ENCODE assay signal across 7 cellular contexts in genomic region chr1:153679337-153680119, GRCh38. TPM values are rescaled to one million over a fixed set of nuclear protein-coding genes. Genes with fewer than 3 reads are reported as not detected.
DNase-seq lines count a peak whose midpoint lies in the region; ATAC-seq and TF ChIP-seq lines count a peak whose summit lies in the region.
"Had no signal": no experiment of that assay in that cellular context is flagged by ENCODE, and none has a peak within 500 bp of the region (broad histone marks: within the 10 kb centered on the region; RNA-seq: fewer than 3 reads in every experiment).

No MANE protein-coding gene starts in this region.

- no peak for ATAC-seq in HG02973 (IDR thresholded peaks at IDR 0.05; ENCODE audit: unreplicated experiment)

- CTCF ChIA-PET in MCF 10A (lab: Yijun Ruan, JAX): interaction anchor here (1.0 to 14.1 kb wide), 6 partner anchors 9 to 307 kb away, joined by 3 to 273 read pairs (median 4); no protein-coding TSS in a partner anchor

- no peak for TF ChIP-seq EP300 in neural cell (conservative IDR thresholded peaks at IDR 0.05; ENCODE audit: poor library complexity, severe bottlenecking)

- H3K9me3 Mint-ChIP-seq in MCF 10A (ENCODE audit: unreplicated experiment): no peaks in the 10 kb centered on the region

- intact Hi-C loops in MCF 10A (cut with micrococcal nuclease): no loop called here

- no peaks in the 10 kb centered on the region for H3K9me3 ChIP-seq in neural cell (ENCODE audit: low read length)

- H3K27me3 Mint-ChIP-seq in MCF 10A (ENCODE audit: insufficient read depth, unreplicated experiment): peaks cover 41% of the 10 kb centered on the region

- TF ChIP-seq CTCF in MCF 10A (IDR thresholded peaks at IDR 0.05; ENCODE audit: unreplicated experiment) (no peak), neural cell (IDR thresholded peaks at IDR 0.05; ENCODE audit: poor library complexity, severe bottlenecking) (peak; percentile 56)

- POLR2A ChIA-PET in MCF 10A (lab: Yijun Ruan, JAX): interaction anchor here (0.9 kb wide), 1 partner anchor 49 kb away, joined by 3 read pairs; no protein-coding TSS in a partner anchor

- DNase-seq in NCI-H2227 (lab: John Stamatoyannopoulos, UW; ENCODE audit: unreplicated experiment): peak; percentile 34
- no peak for DNase-seq in MCF 10A (ENCODE audit: unreplicated experiment)
- no peak for DNase-seq in NCI-H446 (lab: John Stamatoyannopoulos, UW)
- no peak for DNase-seq in SW 1271 (lab: John Stamatoyannopoulos, UW)

- no peaks in the 10 kb centered on the region for H3F3A ChIP-seq in neural cell (ENCODE audit: insufficient read depth, low read length, poor library complexity, severe bottlenecking)

- peak overlapping the region; percentile 14 for H3K4me2 ChIP-seq in neural cell (ENCODE audit: low read length)

- peaks cover 50% of the 10 kb centered on the region for H3K27me3 ChIP-seq in neural cell (ENCODE audit: insufficient read depth, low read depth, low read length)

- no peaks in the 10 kb centered on the region for H3K9me2 ChIP-seq in neural cell (ENCODE audit: insufficient read depth, low read length)

- H3K4me1 Mint-ChIP-seq in MCF 10A (ENCODE audit: insufficient read depth, unreplicated experiment): peaks cover 15% of the 10 kb centered on the region

- H3K4me3 ChIP-seq in neural cell (ENCODE audit: low read length): peak overlapping the region; percentile 79

- peak overlapping the region; percentile 51 for H3K9ac ChIP-seq in neural cell (ENCODE audit: low read length)

- peak overlapping the region; percentile 52 for H3K4me3 Mint-ChIP-seq in MCF 10A (ENCODE audit: unreplicated experiment)

- H3K27ac ChIP-seq in neural cell (ENCODE audit: low read length): no peak overlapping the region

- no peaks in the 10 kb centered on the region for H3K79me2 ChIP-seq in neural cell (replicated peaks; ENCODE audit: insufficient read depth, low read length)

- no TSS peak for BruUV-seq in MCF 10A (replicated peaks; lab: Mats Ljungman, UMichigan)

- H3K27ac Mint-ChIP-seq in MCF 10A (ENCODE audit: low read depth, unreplicated experiment): no peak overlapping the region

- peak overlapping the region; percentile 35 for H2AFZ ChIP-seq in neural cell (ENCODE audit: low read depth, low read length)

- H4K20me1 ChIP-seq in neural cell (ENCODE audit: insufficient read depth): no peaks in the 10 kb centered on the region

- no peaks in the 10 kb centered on the region for H3K36me3 Mint-ChIP-seq in MCF 10A (ENCODE audit: insufficient read depth, unreplicated experiment)

- no peaks in the 10 kb centered on the region for H3K36me3 ChIP-seq in neural cell (ENCODE audit: insufficient read depth, low read length)

- TF ChIP-seq RAD21 in neural cell (conservative IDR thresholded peaks at IDR 0.05): no peak

TF ChIP-seq in neural cell, 6 proteins besides CTCF, POLR2A, EP300 and RAD21:
- TF ChIP-seq TAF1 (IDR thresholded peaks at IDR 0.05; ENCODE audit: low read depth): no peak
- no peak for TF ChIP-seq POLR2AphosphoS5 (IDR thresholded peaks at IDR 0.05)
- no peak for TF ChIP-seq REST (IDR thresholded peaks at IDR 0.05; ENCODE audit: borderline replicate concordance)
- TF ChIP-seq SMC3 (conservative IDR thresholded peaks at IDR 0.05; ENCODE audit: poor library complexity): no peak
- no peak for TF ChIP-seq EZH2 (IDR thresholded peaks at IDR 0.05; ENCODE audit: borderline replicate concordance, insufficient read depth, low read length, poor library complexity, severe bottlenecking)
- no peak for TF ChIP-seq MXI1 (conservative IDR thresholded peaks at IDR 0.05; ENCODE audit: poor library complexity, severe bottlenecking)
TF ChIP-seq in neural cell: peak in this region for 0.

RNA-seq across cellular contexts. Expression of gene NPR1, which starts 1.0 kb away (rescaled TPM):
- not detected in 2 replicates for total RNA-seq in MCF 10A (2022)
- polyA plus RNA-seq in neural cell: 0.18 and 0.45 TPM in 2 replicates
- 0.46 and 0.73 TPM in 2 replicates for polyA minus RNA-seq in neural cell
- total RNA-seq: activated CD8-positive, alpha-beta memory T cell treated with anti-CD3 and anti-CD28 coated beads for 36 hours had no signal

RNA-seq across cellular contexts. Expression of gene ILF2, which starts 8.7 kb away (rescaled TPM):
- 348 and 374 TPM in 2 replicates for total RNA-seq in MCF 10A (2022)
- polyA plus RNA-seq in neural cell: 383 and 410 TPM in 2 replicates
- polyA minus RNA-seq in neural cell: 271 and 286 TPM in 2 replicates

RNA-seq across cellular contexts. Expression of gene SNAPIN, which starts 21.0 kb away (rescaled TPM):
- 55.9 and 63.7 TPM in 2 replicates for total RNA-seq in MCF 10A (2022)
- polyA plus RNA-seq in neural cell: 86.2 and 100.0 TPM in 2 replicates
- 48.5 and 49.9 TPM in 2 replicates for polyA minus RNA-seq in neural cell

RNA-seq across cellular contexts. Expression of gene CHTOP, which starts 45.7 kb away (rescaled TPM):
- 147 and 156 TPM in 2 replicates for total RNA-seq in MCF 10A (2022)
- polyA plus RNA-seq in neural cell: 159 and 168 TPM in 2 replicates
- 115 and 132 TPM in 2 replicates for polyA minus RNA-seq in neural cell

RNA-seq across cellular contexts. Expression of gene INTS3, which starts 48.3 kb away (rescaled TPM):
- 68.7 and 88.3 TPM in 2 replicates for total RNA-seq in MCF 10A (2022)
- polyA plus RNA-seq in neural cell: 29.9 and 31.0 TPM in 2 replicates
- polyA minus RNA-seq in neural cell: 42.9 and 43.3 TPM in 2 replicates
